Comparison of ENCODE assay signal across 8 cellular contexts in the genomic region with DNA sequence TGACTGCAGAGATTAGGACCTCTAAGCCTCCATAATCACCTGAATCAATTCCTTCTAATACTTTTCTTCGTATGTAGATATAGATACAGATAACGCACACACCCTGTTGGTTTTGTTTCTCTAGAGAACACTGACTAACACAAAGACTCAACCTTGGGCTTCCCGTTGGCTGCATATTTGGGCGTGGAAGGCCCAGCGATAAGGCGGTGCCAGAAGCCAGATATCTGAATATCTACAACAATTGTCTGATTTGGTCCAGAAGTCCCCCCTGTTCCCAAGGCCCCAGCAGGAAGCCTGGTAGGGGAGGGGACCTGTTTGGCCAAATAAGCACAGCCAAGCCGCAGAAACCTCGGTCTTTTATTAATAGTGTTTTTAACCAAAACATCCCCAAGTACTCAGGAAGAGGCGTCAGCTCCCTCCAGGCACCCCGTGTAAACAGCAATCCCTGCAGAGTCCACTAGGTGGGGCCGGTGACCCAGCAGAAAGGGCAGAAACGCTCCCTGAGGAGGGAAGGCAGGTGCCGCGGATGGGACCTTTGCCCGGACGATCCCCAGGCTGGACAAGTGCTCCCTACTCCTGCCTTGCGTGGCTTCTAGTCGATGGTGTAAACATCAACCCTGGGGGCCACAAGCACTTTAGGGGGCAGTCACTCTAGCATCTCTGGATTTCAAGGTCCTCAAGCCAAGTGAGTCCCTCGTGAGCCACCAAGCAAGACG. TPM values are rescaled to one million over a fixed set of nuclear protein-coding genes. Genes with fewer than 3 reads are reported as not detected.
DNase-seq lines count a peak whose midpoint lies in the region; ATAC-seq, FAIRE-seq and TF ChIP-seq lines count a peak whose summit lies in the region.

No MANE protein-coding gene starts in this region.

- no peaks in the 10 kb centered on the region for H3K79me2 ChIP-seq in keratinocyte (ENCODE audit: control insufficient read depth, insufficient read depth, low read length)

- H3K9ac ChIP-seq in keratinocyte (ENCODE audit: control insufficient read depth, extremely low read depth, insufficient read depth, low read length): peak overlapping the region; percentile 55

- peaks cover 11% of the 10 kb centered on the region for H3K4me1 ChIP-seq in keratinocyte (ENCODE audit: control insufficient read depth, extremely low read depth, insufficient read depth, low read length)

- no peaks in the 10 kb centered on the region for H4K20me1 ChIP-seq in keratinocyte (ENCODE audit: control insufficient read depth, extremely low read depth, insufficient read depth, low read length)

- peak overlapping the region; percentile 92 for H2AFZ ChIP-seq in keratinocyte (ENCODE audit: control insufficient read depth, low read length)

- peaks cover 16% of the 10 kb centered on the region for H3K27me3 ChIP-seq in keratinocyte (ENCODE audit: control insufficient read depth, extremely low read depth, insufficient read depth, low read length)

- H3K4me3 ChIP-seq in cardiac fibroblast (replicated peaks in 1 of 2; ENCODE audit: low read depth in 2 of 2, low read length in 2 of 2) (no peak overlapping the region), keratinocyte (ENCODE audit: control insufficient read depth in 2 of 3, extremely low read depth in 1 of 3, insufficient read depth in 2 of 3, low read depth in 1 of 3, low read length in 3 of 3) (no peak overlapping the region)

- DNase-seq in NCI-H524 (lab: John Stamatoyannopoulos, UW) (peak; percentile 37 to 57), NCI-H524 treated with DMSO at 0.1 percent for 48 hours (lab: John Stamatoyannopoulos, UW) (no peak), NCI-H1092 treated with DMSO at 0.1 percent for 48 hours (lab: John Stamatoyannopoulos, UW) (peak; percentile 50), cardiac fibroblast (ENCODE audit: low read depth in 2 of 2) (peak; percentile 74 to 81), keratinocyte (ENCODE audit: low read depth, low spot score) (no peak)
- DNase-seq in activated CD4-positive, CD25-positive, alpha-beta regulatory T cell (lab: John Stamatoyannopoulos, UW): peak; percentile 70 to 87 (median 76)
- peak; percentile 57 to 77 for DNase-seq in stimulated activated CD4-positive, alpha-beta T cell treated with anti-CD3 and anti-CD28 coated beads, Interleukin-15, amount 100 ng/mL, for 48 hours (ENCODE audit: low read depth in 2 of 2)

- H3K9me3 ChIP-seq in keratinocyte (ENCODE audit: control insufficient read depth, low read depth, low read length): no peaks in the 10 kb centered on the region

- peak overlapping the region; percentile 36 for H3K27ac ChIP-seq in keratinocyte (ENCODE audit: control insufficient read depth, insufficient read depth, low read length)

- FAIRE-seq in keratinocyte (lab: Jason Lieb, UNC): peak; percentile 86

- no peak for ATAC-seq in HG02970 (IDR thresholded peaks at IDR 0.05; ENCODE audit: low FRiP score, unreplicated experiment)

- peak; percentile 92 for TF ChIP-seq CTCF in cardiac fibroblast (IDR thresholded peaks at IDR 0.05; ENCODE audit: low read depth, low read length)
- peak; percentile 85 to 93 (median 87) for TF ChIP-seq CTCF in keratinocyte (optimal IDR thresholded peaks at IDR 0.05 in 1 of 3, IDR thresholded peaks at IDR 0.05 in 1 of 3, conservative IDR thresholded peaks at IDR 0.05 in 1 of 3; ENCODE audit: extremely low read depth in 1 of 3, insufficient read depth in 2 of 3, low read length in 3 of 3)

- H3K36me3 ChIP-seq in keratinocyte (ENCODE audit: control insufficient read depth in 2 of 2, extremely low read depth in 1 of 2, insufficient read depth in 2 of 2, low read length in 2 of 2): no peaks in the 10 kb centered on the region

- no peaks in the 10 kb centered on the region for H3K9me1 ChIP-seq in keratinocyte (ENCODE audit: control insufficient read depth, extremely low read depth, insufficient read depth, low read length)

- dilution Hi-C loops in keratinocyte (cut with MboI; ENCODE audit: extremely low pct_ligation_motif_present, low sequenced_read_pairs): no loop called here

- peak overlapping the region; percentile 65 for H3K4me2 ChIP-seq in keratinocyte (ENCODE audit: control insufficient read depth, extremely low read depth, insufficient read depth, low read depth, low read length)

RNA-seq across cellular contexts. Expression of a gene that starts 56.9 kb away (rescaled TPM):
- polyA plus RNA-seq in keratinocyte: 16.9 to 43.7 TPM (median 17.3 TPM) in 3 replicates
- polyA plus RNA-seq in keratinocyte (2011; ENCODE audit: low read depth): 16.3 TPM
- 24.9 and 35.9 TPM in 2 replicates for polyA plus RNA-seq in keratinocyte (2011; cell fraction: cytosol; rRNA removed)
- 28.1 and 37.4 TPM in 2 replicates for polyA plus RNA-seq in keratinocyte (2011; cell fraction: nucleus; rRNA removed)
- polyA plus RNA-seq in keratinocyte (2012; ENCODE audit: low replicate concordance): 15.1 and 34.4 TPM in 2 replicates
- 32.5 to 192 TPM (median 43.7 TPM) in 3 replicates for polyA minus RNA-seq in keratinocyte
- polyA minus RNA-seq in keratinocyte (2011; cell fraction: cytosol; rRNA and poly(A)+ RNA removed): 52.9 TPM
- polyA minus RNA-seq in keratinocyte (2011; cell fraction: nucleus; rRNA and poly(A)+ RNA removed): 18.8 and 24.6 TPM in 2 replicates

Comparison
In these comparisons a context has a peak if more than half of its experiments do, and no peak if none do; other contexts are left out.
1. DNase-seq: peak in NCI-H524 (2 of 2), NCI-H1092 treated with DMSO at 0.1 percent for 48 hours (single experiment), activated CD4-positive, CD25-positive, alpha-beta regulatory T cell (4 of 4), cardiac fibroblast (2 of 2) and stimulated activated CD4-positive, alpha-beta T cell treated with anti-CD3 and anti-CD28 coated beads, Interleukin-15, amount 100 ng/mL, for 48 hours (2 of 2); none in NCI-H524 treated with DMSO at 0.1 percent for 48 hours (single experiment) and keratinocyte (single experiment).